ENCODE assay signal across 17 cellular contexts in genomic region chr7:90607196-90607595, GRCh38. TPM values are rescaled to one million over a fixed set of nuclear protein-coding genes. Genes with fewer than 3 reads are reported as not detected.
DNase-seq lines count a peak whose midpoint lies in the region; ATAC-seq and TF ChIP-seq lines count a peak whose summit lies in the region.
"Had no signal": no experiment of that assay in that cellular context is flagged by ENCODE, and none has a peak within 500 bp of the region (broad histone marks: within the 10 kb centered on the region; RNA-seq: fewer than 3 reads in every experiment).

No MANE protein-coding gene starts in this region.

- no peak overlapping the region for H2BK120ac ChIP-seq in mesendoderm (ENCODE audit: low read depth, low read length)

- peak; percentile 19 for DNase-seq in AG20443 (ENCODE audit: low spot score)
- DNase-seq in PC-3, result peak; percentile 49
- peak; percentile 31 for DNase-seq in epithelial cell of prostate (ENCODE audit: low read depth, low spot score)
- DNase-seq in mesendoderm, result peak; percentile 21
- DNase-seq in HAP-1 (ENCODE audit: low spot score in 2 of 2), result no peak
- no peak for DNase-seq in activated CD4-positive, alpha-beta T cell treated with anti-CD3 and anti-CD28 coated beads, Interleukin-2, amount 10 ng/mL, durations not matched to agents 7 days and 5 days
- no peak for DNase-seq in NCI-H2081 treated with DMSO at 0.1 percent for 48 hours (lab: John Stamatoyannopoulos, UW)
- DNase-seq in activated naive CD4-positive, alpha-beta T cell (lab: John Stamatoyannopoulos, UW), result no peak
- DNase-seq: CD8-positive, alpha-beta T cell; H9; MV-4-11; NCI-H1417; NCI-H187 treated with DMSO at 0.1 percent for 48 hours; NCI-H510A; SHP77 had no signal

- H4K5ac ChIP-seq in mesendoderm (ENCODE audit: low read length), result no peak overlapping the region

- no peak overlapping the region for H2BK15ac ChIP-seq in mesendoderm (replicated peaks; ENCODE audit: low read depth)

- no CpG with 5 or more reads among the region's 1 CpG for WGBS in mesendoderm (ENCODE audit: extremely low coverage, insufficient coverage, low lambda C conversion rate)

- H3K27me3 ChIP-seq in PC-3 (ENCODE audit: low read length), result no peaks in the 10 kb centered on the region
- no peaks in the 10 kb centered on the region for H3K27me3 ChIP-seq in mesendoderm (ENCODE audit: insufficient read depth, low read length, poor library complexity)
- H3K27me3 ChIP-seq in HAP-1 (ENCODE audit: low read depth), result no peaks in the 10 kb centered on the region
- H3K27me3 ChIP-seq: BLaER1 had no signal

- H4K20me1 ChIP-seq in PC-3 (ENCODE audit: low read length), result no peaks in the 10 kb centered on the region

- BruUV-seq in PC-3 (replicated peaks; lab: Mats Ljungman, UMichigan), result TSS peak; percentile 3

- H3K79me2 ChIP-seq in PC-3 (ENCODE audit: low read length) (peaks cover 7% of the 10 kb centered on the region; the same call in 1 of the 2 replicates), mesendoderm (ENCODE audit: control insufficient read depth, insufficient read depth, low read length) (peaks cover 6% of the 10 kb centered on the region)

- no peak overlapping the region for H4K8ac ChIP-seq in mesendoderm (ENCODE audit: low read depth, low read length)

- intact Hi-C loops in PC-3 (cut with micrococcal nuclease), result loop anchor here (1.0 kb wide), 1 partner anchor 28 kb away; no protein-coding TSS in a partner anchor

- no peaks in the 10 kb centered on the region for H3K4me1 Mint-ChIP-seq in activated CD4-positive, alpha-beta T cell treated with anti-CD3 and anti-CD28 coated beads, Interleukin-2, amount 10 ng/mL, durations not matched to agents 7 days and 5 days

- TF ChIP-seq CTCF in PC-3 (conservative IDR thresholded peaks at IDR 0.05; ENCODE audit: low read depth, low read length), result no peak

- H3F3A ChIP-seq in PC-3 (ENCODE audit: low read length, unreplicated experiment), result no peaks in the 10 kb centered on the region

- no peak overlapping the region for H3K4ac ChIP-seq in mesendoderm (ENCODE audit: low read depth, low read length)

- no peak overlapping the region for H3K27ac ChIP-seq in PC-3 (ENCODE audit: low read length)
- peak overlapping the region; percentile 20 for H3K27ac ChIP-seq in epithelial cell of prostate
- no peak overlapping the region for H3K27ac ChIP-seq in mesendoderm (ENCODE audit: low read depth, low read length)
- H3K27ac ChIP-seq: BLaER1, HL-60 had no signal

- H3K9me2 ChIP-seq in PC-3 (replicated peaks; ENCODE audit: low read length), result no peaks in the 10 kb centered on the region

- peaks cover 15% of the 10 kb centered on the region for H3K79me1 ChIP-seq in mesendoderm (ENCODE audit: low read length)

- H3K23ac ChIP-seq in mesendoderm (ENCODE audit: low read length), result no peak overlapping the region

- peaks cover 7% of the 10 kb centered on the region for H3K27me3 Mint-ChIP-seq in activated CD4-positive, alpha-beta T cell treated with anti-CD3 and anti-CD28 coated beads, Interleukin-2, amount 10 ng/mL, durations not matched to agents 7 days and 5 days

- H3K36me3 ChIP-seq in PC-3 (ENCODE audit: low read depth, low read length) (no peaks in the 10 kb centered on the region), mesendoderm (ENCODE audit: control insufficient read depth, insufficient read depth, low read length) (no peaks in the 10 kb centered on the region), HAP-1 (replicated peaks) (no peaks in the 10 kb centered on the region)

- POLR2A ChIA-PET in PC-3 (lab: Charles Lee; ENCODE audit: unreplicated experiment), result interaction anchor here (0.5 kb wide), 1 partner anchor 360 kb away, joined by 4 read pairs; no protein-coding TSS in a partner anchor
- POLR2A ChIA-PET in activated CD4-positive, alpha-beta T cell treated with anti-CD3 and anti-CD28 coated beads, Interleukin-2, amount 10 ng/mL, durations not matched to agents 7 days and 5 days (lab: Charles Lee), result no interaction called here

- H3K9ac ChIP-seq in PC-3 (ENCODE audit: low read length) (no peak overlapping the region), mesendoderm (ENCODE audit: low read length) (no peak overlapping the region)
- H3K9ac ChIP-seq: BLaER1 had no signal

- H2AK5ac ChIP-seq in mesendoderm (ENCODE audit: low read length), result no peak overlapping the region

- no peaks in the 10 kb centered on the region for H3K36me3 Mint-ChIP-seq in activated CD4-positive, alpha-beta T cell treated with anti-CD3 and anti-CD28 coated beads, Interleukin-2, amount 10 ng/mL, durations not matched to agents 7 days and 5 days (ENCODE audit: low read depth)
- H3K36me3 Mint-ChIP-seq: CD8-positive, alpha-beta T cell had no signal

- no peak overlapping the region for H2AFZ ChIP-seq in PC-3 (ENCODE audit: low read length)

- no peak overlapping the region for H3K4me3 Mint-ChIP-seq in activated CD4-positive, alpha-beta T cell treated with anti-CD3 and anti-CD28 coated beads, Interleukin-2, amount 10 ng/mL, durations not matched to agents 7 days and 5 days
- H3K4me3 Mint-ChIP-seq: CD8-positive, alpha-beta T cell; H9 had no signal

- no peak overlapping the region for H3K27ac Mint-ChIP-seq in activated CD4-positive, alpha-beta T cell treated with anti-CD3 and anti-CD28 coated beads, Interleukin-2, amount 10 ng/mL, durations not matched to agents 7 days and 5 days
- H3K27ac Mint-ChIP-seq: CD8-positive, alpha-beta T cell; H9 had no signal

- H3K4me2 ChIP-seq in PC-3 (ENCODE audit: low read length) (no peak overlapping the region), mesendoderm (ENCODE audit: low read length) (no peak overlapping the region)
- H3K4me2 ChIP-seq: BLaER1 had no signal

- CTCF ChIA-PET in PC-3 (lab: Charles Lee), result interaction anchor here (1.4 kb wide), 1 partner anchor 10 kb away, joined by 5 read pairs; no protein-coding TSS in a partner anchor
- CTCF ChIA-PET in activated CD4-positive, alpha-beta T cell treated with anti-CD3 and anti-CD28 coated beads, Interleukin-2, amount 10 ng/mL, durations not matched to agents 7 days and 5 days (lab: Charles Lee), result no interaction called here

- H3K4me1 ChIP-seq in PC-3 (ENCODE audit: insufficient read depth, low read length) (peaks cover 12% of the 10 kb centered on the region), mesendoderm (ENCODE audit: control insufficient read depth, low read depth, low read length) (peaks cover 2% of the 10 kb centered on the region), HAP-1 (no peaks in the 10 kb centered on the region)

- no peak overlapping the region for H3K4me3 ChIP-seq in PC-3 (ENCODE audit: low read length)
- no peak overlapping the region for H3K4me3 ChIP-seq in mesendoderm (ENCODE audit: low read length)
- H3K4me3 ChIP-seq in HAP-1, result no peak overlapping the region
- H3K4me3 ChIP-seq: BLaER1 had no signal

- in situ Hi-C loops in HAP-1 (cut with MboI; ENCODE audit: low sequenced_read_pairs), result no loop called here

- peak; percentile 99 for ATAC-seq in PC-3
- ATAC-seq: CD8-positive, alpha-beta T cell had no signal

- no peak overlapping the region for H3K56ac ChIP-seq in mesendoderm (ENCODE audit: low read length)

- no peak overlapping the region for H3K18ac ChIP-seq in mesendoderm (ENCODE audit: low read length)

- no peaks in the 10 kb centered on the region for H3K9me3 ChIP-seq in PC-3 (ENCODE audit: low read length)
- no peaks in the 10 kb centered on the region for H3K9me3 ChIP-seq in HAP-1

- no peaks in the 10 kb centered on the region for H3K9me3 Mint-ChIP-seq in activated CD4-positive, alpha-beta T cell treated with anti-CD3 and anti-CD28 coated beads, Interleukin-2, amount 10 ng/mL, durations not matched to agents 7 days and 5 days
- H3K9me3 Mint-ChIP-seq: CD8-positive, alpha-beta T cell; H9 had no signal

- H2BK5ac ChIP-seq in mesendoderm (ENCODE audit: low read length), result no peak overlapping the region

RNA-seq across cellular contexts. Expression of gene CDK14, which starts 11.1 kb away (rescaled TPM):
- total RNA-seq in PC-3 (2014; rRNA removed), result 6.6 and 8.2 TPM in 2 replicates
- polyA plus RNA-seq in mesendoderm (2013, experiment 1 of 2), result 16.3 TPM
- polyA plus RNA-seq in mesendoderm (2013, experiment 2 of 2), result 18.7 TPM
- not detected for total RNA-seq in activated CD4-positive, alpha-beta T cell treated with anti-CD3 and anti-CD28 coated beads, Interleukin-2, amount 10 ng/mL, durations not matched to agents 7 days and 5 days

Comparison
In these comparisons a context has a peak if more than half of its experiments do, and no peak if none do; other contexts are left out.
1. DNase-seq: peak in AG20443 (single experiment), PC-3 (single experiment), epithelial cell of prostate (single experiment) and mesendoderm (single experiment); none in HAP-1 (0 of 2), activated CD4-positive, alpha-beta T cell treated with anti-CD3 and anti-CD28 coated beads, Interleukin-2, amount 10 ng/mL, durations not matched to agents 7 days and 5 days (single experiment), NCI-H2081 treated with DMSO at 0.1 percent for 48 hours (single experiment) and activated naive CD4-positive, alpha-beta T cell (0 of 4).